ENCODE assay signal across 8 cellular contexts in the genomic region with DNA sequence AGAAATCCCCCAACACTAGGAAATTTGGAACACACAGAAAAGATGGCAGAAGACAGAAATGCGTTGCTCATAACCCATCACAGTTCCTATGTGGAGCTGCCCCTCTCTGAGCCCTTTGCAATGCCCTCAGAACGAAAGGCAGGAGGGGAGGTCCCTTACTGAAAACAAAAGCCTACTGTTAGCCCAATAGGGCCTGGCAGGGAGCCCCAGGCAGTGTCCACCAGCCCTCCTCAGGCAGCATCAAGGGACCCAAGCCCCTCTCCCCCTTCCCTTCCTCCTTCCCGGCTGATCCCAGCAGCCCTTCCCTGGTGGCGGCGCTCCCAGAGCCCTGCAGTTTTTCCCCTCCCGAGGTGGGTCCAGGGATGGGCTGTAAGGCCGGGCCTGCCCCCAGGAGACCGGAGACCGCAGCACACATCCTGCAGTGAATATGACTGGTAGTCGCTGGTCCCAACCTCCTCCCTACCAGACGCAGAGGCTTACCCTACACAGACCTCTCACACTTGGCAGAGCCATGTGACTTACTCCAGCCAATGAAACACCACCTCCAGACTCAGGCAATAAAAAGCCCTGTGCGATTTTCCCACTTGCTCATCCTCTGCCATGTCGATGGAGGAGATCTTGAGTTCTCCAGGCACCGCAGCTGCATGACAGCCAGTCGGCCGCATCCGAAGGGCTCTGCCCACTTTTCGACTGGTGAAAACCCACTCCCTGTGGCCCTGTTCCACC. TPM values are rescaled to one million over a fixed set of nuclear protein-coding genes. Genes with fewer than 3 reads are reported as not detected.
DNase-seq lines count a peak whose midpoint lies in the region; ATAC-seq and TF ChIP-seq lines count a peak whose summit lies in the region.

No MANE protein-coding gene starts in this region.

- peaks cover 9% of the 10 kb centered on the region for H3K4me1 Mint-ChIP-seq in glutamatergic neuron (ENCODE audit: low read depth, unreplicated experiment)
- H3K4me1 Mint-ChIP-seq in stimulated activated naive CD8-positive, alpha-beta T cell treated with anti-CD3 and anti-CD28 coated beads, Interleukin-15, Interleukin-2, amounts not matched to agents 100 ng/mL and 50 ng/mL, for 24 hours (ENCODE audit: low read depth), result peaks cover 88% of the 10 kb centered on the region

- ATAC-seq in HG03025 (IDR thresholded peaks at IDR 0.05; ENCODE audit: low FRiP score, unreplicated experiment), result peak; percentile 64

- H3K27me3 Mint-ChIP-seq in glutamatergic neuron (ENCODE audit: unreplicated experiment), result peaks cover 11% of the 10 kb centered on the region
- H3K27me3 Mint-ChIP-seq in stimulated activated naive CD8-positive, alpha-beta T cell treated with anti-CD3 and anti-CD28 coated beads, Interleukin-15, Interleukin-2, amounts not matched to agents 100 ng/mL and 50 ng/mL, for 24 hours, result no peaks in the 10 kb centered on the region

- peak in 3 of 4 experiments; percentile 18 to 34 (median 30) for DNase-seq in activated CD4-positive, CD25-positive, alpha-beta regulatory T cell (lab: John Stamatoyannopoulos, UW)
- no peak for DNase-seq in glutamatergic neuron
- no peak for DNase-seq in ACHN
- DNase-seq in kidney tubule cell (ENCODE audit: low spot score), result no peak
- no peak for DNase-seq in DMS53 (lab: John Stamatoyannopoulos, UW)

- H3K36me3 Mint-ChIP-seq in glutamatergic neuron (ENCODE audit: unreplicated experiment), result peaks cover 7% of the 10 kb centered on the region
- peaks cover 14% of the 10 kb centered on the region for H3K36me3 Mint-ChIP-seq in stimulated activated naive CD8-positive, alpha-beta T cell treated with anti-CD3 and anti-CD28 coated beads, Interleukin-15, Interleukin-2, amounts not matched to agents 100 ng/mL and 50 ng/mL, for 24 hours (ENCODE audit: low read depth)

- no peak for TF ChIP-seq CTCF in glutamatergic neuron (IDR thresholded peaks at IDR 0.05; ENCODE audit: partially characterized antibody, unreplicated experiment)

- H3K9me3 Mint-ChIP-seq in glutamatergic neuron (ENCODE audit: unreplicated experiment), result peaks cover 8% of the 10 kb centered on the region
- peaks cover 10% of the 10 kb centered on the region for H3K9me3 Mint-ChIP-seq in stimulated activated naive CD8-positive, alpha-beta T cell treated with anti-CD3 and anti-CD28 coated beads, Interleukin-15, Interleukin-2, amounts not matched to agents 100 ng/mL and 50 ng/mL, for 24 hours

- H3K4me3 Mint-ChIP-seq in glutamatergic neuron (ENCODE audit: unreplicated experiment), result no peak overlapping the region
- peak overlapping the region; percentile 82 for H3K4me3 Mint-ChIP-seq in stimulated activated naive CD8-positive, alpha-beta T cell treated with anti-CD3 and anti-CD28 coated beads, Interleukin-15, Interleukin-2, amounts not matched to agents 100 ng/mL and 50 ng/mL, for 24 hours

- H3K27ac Mint-ChIP-seq in glutamatergic neuron (ENCODE audit: unreplicated experiment), result peak overlapping the region; percentile 62
- peak overlapping the region; percentile 95 for H3K27ac Mint-ChIP-seq in stimulated activated naive CD8-positive, alpha-beta T cell treated with anti-CD3 and anti-CD28 coated beads, Interleukin-15, Interleukin-2, amounts not matched to agents 100 ng/mL and 50 ng/mL, for 24 hours

- in situ Hi-C loops in ACHN (cut with HindIII; ENCODE audit: low pct_ligation_motif_present, low pct_unique_long_range_greater_than_20kb, low sequenced_read_pairs), result no loop called here

- TF ChIP-seq POLR2A in GM19099 (IDR thresholded peaks at IDR 0.05; ENCODE audit: extremely low read depth, insufficient read length, low read depth), result peak; percentile 76

RNA-seq across cellular contexts. Expression of a gene that starts 19.4 kb away (rescaled TPM):
- total RNA-seq in glutamatergic neuron (ENCODE audit: unreplicated experiment), result 0.34 TPM

RNA-seq across cellular contexts. Expression of a gene that starts 26.3 kb away (rescaled TPM):
- not detected for total RNA-seq in glutamatergic neuron (ENCODE audit: unreplicated experiment)

RNA-seq across cellular contexts. Expression of a gene that starts 44.0 kb away (rescaled TPM):
- total RNA-seq in glutamatergic neuron (ENCODE audit: unreplicated experiment), result 100 TPM

RNA-seq across cellular contexts. Expression of a gene that starts 48.3 kb away (rescaled TPM):
- 0.91 TPM for total RNA-seq in glutamatergic neuron (ENCODE audit: unreplicated experiment)

Comparison
In these comparisons a context has a peak if more than half of its experiments do, and no peak if none do; other contexts are left out.
1. DNase-seq: peak in activated CD4-positive, CD25-positive, alpha-beta regulatory T cell (3 of 4); none in glutamatergic neuron (single experiment), ACHN (single experiment), kidney tubule cell (single experiment) and DMS53 (single experiment).